ENCODE assay signal across 16 cellular contexts in genomic region chr11:126350811-126351210, GRCh38. TPM values are rescaled to one million over a fixed set of nuclear protein-coding genes. Genes with fewer than 3 reads are reported as not detected.
DNase-seq lines count a peak whose midpoint lies in the region; ATAC-seq and TF ChIP-seq lines count a peak whose summit lies in the region.
"Had no signal": no experiment of that assay in that cellular context is flagged by ENCODE, and none has a peak within 500 bp of the region (broad histone marks: within the 10 kb centered on the region; RNA-seq: fewer than 3 reads in every experiment).

No MANE protein-coding gene starts in this region.

- TF ChIP-seq CTCF in HL-60 (IDR thresholded peaks at IDR 0.05; ENCODE audit: insufficient read depth, low read length) (no peak), ascending aorta (IDR thresholded peaks at IDR 0.05) (no peak), natural killer cell (IDR thresholded peaks at IDR 0.05) (no peak)

- DNase-seq in HL-60 (ENCODE audit: low read depth in 1 of 2, low spot score in 1 of 2): no peak
- no peak for DNase-seq in ascending aorta (ENCODE audit: low spot score in 2 of 2)
- DNase-seq in natural killer cell: no peak
- no peak for DNase-seq in DMS114 treated with DMSO at 0.1 percent for 48 hours (lab: John Stamatoyannopoulos, UW; ENCODE audit: unreplicated experiment)
- DNase-seq in NCI-H1048 (lab: John Stamatoyannopoulos, UW): no peak
- no peak for DNase-seq in NCI-H2196 (lab: John Stamatoyannopoulos, UW; ENCODE audit: unreplicated experiment)
- DNase-seq: amniotic stem cell; BE2C; NCI-H1436; NCI-H69; RPMI8226; stimulated activated CD4-positive, alpha-beta T cell treated with anti-CD3 and anti-CD28 coated beads, Interleukin-4, amount 100 ng/mL, for 1 hour had no signal

- peaks cover 56 to 65% of the 10 kb centered on the region in 2 donors for H3K4me1 Mint-ChIP-seq in natural killer cell

- ATAC-seq in natural killer cell (no peak), HG02588 (IDR thresholded peaks at IDR 0.05; ENCODE audit: unreplicated experiment) (no peak)
- ATAC-seq: stimulated activated memory B cell treated with anti-CD40 and anti-IgM and Interleukin-4, amounts not matched to agents 10 μg/mL and 1 μg/mL and 100 μg/mL, for 72 hours had no signal

- intact Hi-C loops in ascending aorta (cut with DNase I) (loop anchor here (5.0 to 10.0 kb wide), 2 partner anchors 236 to 464 kb away; partner anchors contain the start of gene HYLS1), natural killer cell (cut with micrococcal nuclease) (no loop called here)

- H3K36me3 ChIP-seq in BLaER1: peaks cover 34% of the 10 kb centered on the region
- H3K36me3 ChIP-seq in ascending aorta: no peaks in the 10 kb centered on the region
- H3K36me3 ChIP-seq: BE2C had no signal

- H3K9me3 ChIP-seq in BLaER1 (no peaks in the 10 kb centered on the region), ascending aorta (no peaks in the 10 kb centered on the region)
- H3K9me3 ChIP-seq: BE2C had no signal

- peak overlapping the region; percentile 37 for H3K4me3 Mint-ChIP-seq in natural killer cell
- H3K4me3 Mint-ChIP-seq: dendritic cell treated with granulocyte-macrophage colony-stimulating factor and Interleukin-4, amounts not matched to agents 40 ng/mL and 50 ng/mL, for 4 days; stimulated activated memory B cell treated with anti-CD40 and anti-IgM and Interleukin-4, amounts not matched to agents 10 μg/mL and 1 μg/mL and 100 μg/mL, for 72 hours had no signal

- peaks cover 41% of the 10 kb centered on the region for H4K20me1 ChIP-seq in BLaER1

- no peaks in the 10 kb centered on the region for H3K36me3 Mint-ChIP-seq in natural killer cell

- H3K4me2 ChIP-seq in BLaER1: peak overlapping the region; percentile 93

- H3K27me3 ChIP-seq in BLaER1: no peaks in the 10 kb centered on the region
- no peaks in the 10 kb centered on the region for H3K27me3 ChIP-seq in HL-60 (ENCODE audit: insufficient read depth, poor library complexity, severe bottlenecking)
- H3K27me3 ChIP-seq in ascending aorta: no peaks in the 10 kb centered on the region
- H3K27me3 ChIP-seq: BE2C had no signal

- H3K4me1 ChIP-seq in BLaER1 (peaks cover 83% of the 10 kb centered on the region), ascending aorta (peaks cover 26 to 57% of the 10 kb centered on the region in 2 donors)

- no peaks in the 10 kb centered on the region for H3K9me3 Mint-ChIP-seq in natural killer cell
- H3K9me3 Mint-ChIP-seq: dendritic cell treated with granulocyte-macrophage colony-stimulating factor and Interleukin-4, amounts not matched to agents 40 ng/mL and 50 ng/mL, for 4 days; stimulated activated memory B cell treated with anti-CD40 and anti-IgM and Interleukin-4, amounts not matched to agents 10 μg/mL and 1 μg/mL and 100 μg/mL, for 72 hours had no signal

- H3K27me3 Mint-ChIP-seq in natural killer cell (ENCODE audit: low read depth in 2 of 2): no peaks in the 10 kb centered on the region
- H3K27me3 Mint-ChIP-seq: dendritic cell treated with granulocyte-macrophage colony-stimulating factor and Interleukin-4, amounts not matched to agents 40 ng/mL and 50 ng/mL, for 4 days; stimulated activated memory B cell treated with anti-CD40 and anti-IgM and Interleukin-4, amounts not matched to agents 10 μg/mL and 1 μg/mL and 100 μg/mL, for 72 hours had no signal

- no peak overlapping the region for H3K9ac ChIP-seq in BLaER1

- H3K27ac ChIP-seq in BLaER1 (peak overlapping the region; percentile 45; the same call in 1 of the 2 replicates), HL-60 (replicated peaks) (peak overlapping the region; percentile 97), ascending aorta (peak overlapping the region; percentile 28 to 44)

- peak overlapping the region; percentile 91 to 96 for H3K27ac Mint-ChIP-seq in natural killer cell
- H3K27ac Mint-ChIP-seq: dendritic cell treated with granulocyte-macrophage colony-stimulating factor and Interleukin-4, amounts not matched to agents 40 ng/mL and 50 ng/mL, for 4 days; stimulated activated memory B cell treated with anti-CD40 and anti-IgM and Interleukin-4, amounts not matched to agents 10 μg/mL and 1 μg/mL and 100 μg/mL, for 72 hours had no signal

- no peak overlapping the region for H3K4me3 ChIP-seq in BLaER1
- H3K4me3 ChIP-seq in HL-60 (replicated peaks; ENCODE audit: insufficient read depth, low read length): no peak overlapping the region
- H3K4me3 ChIP-seq in ascending aorta: no peak overlapping the region

RNA-seq across cellular contexts. Expression of gene ST3GAL4, which starts 4.7 kb away (rescaled TPM):
- 61.4 TPM for total RNA-seq in ascending aorta
- total RNA-seq in natural killer cell: 10 to 100 TPM; 43.3 to 57.6 (median 47.3) TPM

RNA-seq across cellular contexts. Expression of gene DCPS, which starts 47.0 kb away (rescaled TPM):
- total RNA-seq in ascending aorta (19.6 TPM), natural killer cell (10 to 100 TPM; 20.1 to 25.8 (median 23.1) TPM)

Comparison
In these comparisons a context has a peak if more than half of its experiments do, and no peak if none do; other contexts are left out.
1. H3K27ac ChIP-seq: peak in every context shown above with its lines; median percentile 97 in HL-60; 45 in BLaER1; 36 in ascending aorta.